ENCODE assay signal across 22 cellular contexts in genomic region chr17:57195790-57196460, GRCh38.
DNase-seq lines count a peak whose midpoint lies in the region; ATAC-seq, FAIRE-seq and TF ChIP-seq lines count a peak whose summit lies in the region.
"Had no signal": no experiment of that assay in that cellular context is flagged by ENCODE, and none has a peak within 500 bp of the region (broad histone marks: within the 10 kb centered on the region; RNA-seq: fewer than 3 reads in every experiment).

No MANE protein-coding gene starts in this region.

- no peak overlapping the region for H3K14ac ChIP-seq in neuronal stem cell (ENCODE audit: low read length)

- no peaks in the 10 kb centered on the region for H3K36me3 ChIP-seq in K562 (ENCODE audit: control insufficient read depth, insufficient read depth, low read length)
- no peaks in the 10 kb centered on the region for H3K36me3 ChIP-seq in neuronal stem cell (replicated peaks in 1 of 2; ENCODE audit: control insufficient read depth in 2 of 2, insufficient read depth in 2 of 2, low read length in 2 of 2)
- H3K36me3 ChIP-seq: breast epithelium, vagina had no signal

- no peak overlapping the region for H3K4me3 Mint-ChIP-seq in activated CD4-positive, alpha-beta T cell treated with anti-CD3 and anti-CD28 coated beads for 36 hours
- H3K4me3 Mint-ChIP-seq: activated naive CD4-positive, alpha-beta T cell treated with anti-CD3 and anti-CD28 coated beads for 36 hours; CD8-positive, alpha-beta T cell; H9; naive thymus-derived CD4-positive, alpha-beta T cell had no signal

- no peak for TF ChIP-seq RAD21 in K562 (CRISPR knock-in tag; conservative IDR thresholded peaks at IDR 0.05 in 1 of 2, IDR thresholded peaks at IDR 0.05 in 1 of 2)

- H3K27me3 ChIP-seq in K562 (ENCODE audit: control insufficient read depth in 2 of 2, insufficient read depth in 2 of 2, low read length in 2 of 2) (peaks cover 29 to 40% of the 10 kb centered on the region in 2 experiments), neuronal stem cell (ENCODE audit: control insufficient read depth in 3 of 3, insufficient read depth in 3 of 3, low read depth in 1 of 3, low read length in 3 of 3) (peaks cover 0 to 24% (median 0%) of the 10 kb centered on the region in 3 experiments)
- H3K27me3 ChIP-seq: breast epithelium, vagina had no signal

- H2AK5ac ChIP-seq in neuronal stem cell (ENCODE audit: low read depth, low read length): no peak overlapping the region

- no peak for FAIRE-seq in K562 (lab: Jason Lieb, UNC)
- FAIRE-seq: frontal cortex, GM12891 had no signal

- no peaks in the 10 kb centered on the region; the same call in 1 of the 2 replicates for H4K20me1 ChIP-seq in K562 (replicated peaks; ENCODE audit: control insufficient read depth, insufficient read depth, low read length)

- no peak overlapping the region for H2BK15ac ChIP-seq in neuronal stem cell (ENCODE audit: low read length)

- no peak overlapping the region for H3K4ac ChIP-seq in neuronal stem cell (ENCODE audit: low read length)

- no peak overlapping the region for H4K91ac ChIP-seq in neuronal stem cell (ENCODE audit: low read depth, low read length, poor library complexity)

- no peak overlapping the region for H4K8ac ChIP-seq in neuronal stem cell (ENCODE audit: low read depth, low read length)

- H2BK12ac ChIP-seq in neuronal stem cell (ENCODE audit: low read length): no peak overlapping the region

- H2AFZ ChIP-seq in K562 (ENCODE audit: low read depth, low read length): no peak overlapping the region
- peak overlapping the region; percentile 19 for H2AFZ ChIP-seq in neuronal stem cell (ENCODE audit: low read length)

- H3K79me1 ChIP-seq in neuronal stem cell (ENCODE audit: low read depth, low read length): no peaks in the 10 kb centered on the region

- CTCF ChIA-PET in activated CD4-positive, alpha-beta T cell treated with anti-CD3 and anti-CD28 coated beads for 36 hours (lab: Charles Lee): interaction anchor here (0.7 kb wide), 1 partner anchor 15 kb away, joined by 3 read pairs; no protein-coding TSS in a partner anchor
- CTCF ChIA-PET in K562 (lab: Yijun Ruan, JAX; ENCODE audit: low intra/inter-chr PET ratio): no interaction called here

- WGBS in K562 (ENCODE audit: insufficient coverage, low coverage, missing lambda C conversion rate): 4% methylated on average over 7 of the region's 7 CpGs
- WGBS in neuronal stem cell (ENCODE audit: extremely low coverage in 2 of 2, insufficient read length in 2 of 2, insufficient replicate concordance in 1 of 2), 2 donors: no CpG with 5 or more reads among the region's 7 CpGs

- no peak for TF ChIP-seq CTCF in K562 (IDR thresholded peaks at IDR 0.05 in 2 of 3, conservative IDR thresholded peaks at IDR 0.05 in 1 of 3; ENCODE audit: insufficient read depth in 2 of 3, low read depth in 1 of 3, low read length in 3 of 3)

- H3K9ac ChIP-seq in K562 (ENCODE audit: insufficient read depth in 1 of 2, low read depth in 2 of 2, low read length in 2 of 2) (no peak overlapping the region), neuronal stem cell (ENCODE audit: low read depth, low read length, poor library complexity) (no peak overlapping the region)

- peaks cover 7% of the 10 kb centered on the region for H3K4me1 Mint-ChIP-seq in activated CD4-positive, alpha-beta T cell treated with anti-CD3 and anti-CD28 coated beads for 36 hours
- H3K4me1 Mint-ChIP-seq: naive thymus-derived CD4-positive, alpha-beta T cell had no signal

- in situ Hi-C loops in K562 (cut with MboI): no loop called here

- BruUV-seq in K562 (replicated peaks; lab: Mats Ljungman, UMichigan): no TSS peak

- DNase-seq in activated CD4-positive, alpha-beta T cell treated with anti-CD3 and anti-CD28 coated beads for 36 hours: no peak
- no peak for DNase-seq in activated CD4-positive, alpha-beta T cell treated with anti-CD3 and anti-CD28 coated beads, Interleukin-2, amount 50 U/mL, for 4 hours
- DNase-seq in LHCN-M2 (ENCODE audit: low read depth) (peak; percentile 47), K562 (ENCODE audit: extremely low read depth in 1 of 4, low spot score in 3 of 4) (no peak), neuronal stem cell (ENCODE audit: low spot score) (no peak), NCI-H2029 treated with DMSO at 0.1 percent for 48 hours (lab: John Stamatoyannopoulos, UW) (no peak)
- no peak for DNase-seq in central memory CD4-positive, alpha-beta T cell
- DNase-seq: activated naive CD4-positive, alpha-beta T cell treated with anti-CD3 and anti-CD28 coated beads for 36 hours; CD8-positive, alpha-beta T cell; effector memory CD4-positive, alpha-beta T cell; H9; naive thymus-derived CD4-positive, alpha-beta T cell; NCI-H187; NCI-H69; psoas muscle; stimulated activated CD4-positive, alpha-beta T cell treated with anti-CD3 and anti-CD28 coated beads, Interleukin-12 subunit alpha, Interleukin-12 subunit beta, amount 100 ng/mL, for 4 hours had no signal

- no peak for TF ChIP-seq POLR2A in K562 (conservative IDR thresholded peaks at IDR 0.05)

- H3K27me3 Mint-ChIP-seq in activated CD4-positive, alpha-beta T cell treated with anti-CD3 and anti-CD28 coated beads for 36 hours: peaks cover 3% of the 10 kb centered on the region

- no peaks in the 10 kb centered on the region for H3K79me2 ChIP-seq in K562 (ENCODE audit: control insufficient read depth, insufficient read depth, low read length)

- peaks cover 5% of the 10 kb centered on the region for H3K9me3 Mint-ChIP-seq in activated CD4-positive, alpha-beta T cell treated with anti-CD3 and anti-CD28 coated beads for 36 hours (ENCODE audit: low read depth)

- no peaks in the 10 kb centered on the region for H3K9me1 ChIP-seq in K562 (ENCODE audit: control insufficient read depth, insufficient read depth, low read length)

- peak; percentile 87 for ATAC-seq in activated CD4-positive, alpha-beta T cell treated with anti-CD3 and anti-CD28 coated beads for 36 hours
- ATAC-seq in K562 (no peak), HG03097 (IDR thresholded peaks at IDR 0.05; ENCODE audit: low FRiP score, unreplicated experiment) (no peak)
- ATAC-seq: CD8-positive, alpha-beta T cell; naive thymus-derived CD4-positive, alpha-beta T cell; Panc1; psoas muscle had no signal

- no peak overlapping the region for H2BK5ac ChIP-seq in neuronal stem cell (ENCODE audit: low read length)

- POLR2A ChIA-PET in activated CD4-positive, alpha-beta T cell treated with anti-CD3 and anti-CD28 coated beads for 36 hours (lab: Charles Lee): no interaction called here
- POLR2A ChIA-PET in K562 (lab: Yijun Ruan, JAX): no interaction called here

- intact Hi-C loops in activated CD4-positive, alpha-beta T cell treated with anti-CD3 and anti-CD28 coated beads for 36 hours (cut with DNase I, micrococcal nuclease): no loop called here
- intact Hi-C loops in K562 (cut with micrococcal nuclease): no loop called here

- H3K27ac ChIP-seq in K562 (ENCODE audit: extremely low read depth, low read depth, low read length) (no peak overlapping the region), neuronal stem cell (replicated peaks; ENCODE audit: low read length) (no peak overlapping the region)
- H3K27ac ChIP-seq: breast epithelium, psoas muscle, vagina had no signal

- H3K4me1 ChIP-seq in K562 (replicated peaks in 1 of 2; ENCODE audit: control insufficient read depth in 2 of 2, insufficient read depth in 2 of 2, low read length in 2 of 2) (no peaks in the 10 kb centered on the region), neuronal stem cell (ENCODE audit: control insufficient read depth in 2 of 2, insufficient read depth in 1 of 2, low read depth in 1 of 2, low read length in 2 of 2) (no peaks in the 10 kb centered on the region)
- H3K4me1 ChIP-seq: breast epithelium, psoas muscle, vagina had no signal

- no peak overlapping the region for H3K4me2 ChIP-seq in K562 (ENCODE audit: insufficient read depth, low read length)
- no peak overlapping the region for H3K4me2 ChIP-seq in neuronal stem cell (ENCODE audit: insufficient read depth, low read length, poor library complexity, severe bottlenecking)

- no peak overlapping the region for H3K18ac ChIP-seq in neuronal stem cell (ENCODE audit: low read length)

- no peak overlapping the region for H3K4me3 ChIP-seq in K562
- H3K4me3 ChIP-seq in neuronal stem cell (ENCODE audit: low read length in 2 of 2): no peak overlapping the region
- H3K4me3 ChIP-seq: breast epithelium, psoas muscle, vagina had no signal

- no peak overlapping the region for H2BK120ac ChIP-seq in neuronal stem cell (ENCODE audit: low read depth, low read length)

- H3K23ac ChIP-seq in neuronal stem cell (ENCODE audit: low read depth, low read length, poor library complexity): no peak overlapping the region

- no peaks in the 10 kb centered on the region for H3K36me3 Mint-ChIP-seq in activated CD4-positive, alpha-beta T cell treated with anti-CD3 and anti-CD28 coated beads for 36 hours (ENCODE audit: low read depth)
- H3K36me3 Mint-ChIP-seq: CD8-positive, alpha-beta T cell; naive thymus-derived CD4-positive, alpha-beta T cell had no signal

- no peak overlapping the region for H3K27ac Mint-ChIP-seq in activated CD4-positive, alpha-beta T cell treated with anti-CD3 and anti-CD28 coated beads for 36 hours
- H3K27ac Mint-ChIP-seq: activated naive CD4-positive, alpha-beta T cell treated with anti-CD3 and anti-CD28 coated beads for 36 hours; CD8-positive, alpha-beta T cell; H9; naive thymus-derived CD4-positive, alpha-beta T cell had no signal

- TF ChIP-seq EP300 in K562 (IDR thresholded peaks at IDR 0.05; ENCODE audit: low read length): no peak

- H3K9me3 ChIP-seq in K562 (replicated peaks; ENCODE audit: control insufficient read depth, insufficient read depth, low read depth, low read length) (no peaks in the 10 kb centered on the region; the same call in 1 of the 2 replicates), neuronal stem cell (replicated peaks in 1 of 2; ENCODE audit: control insufficient read depth in 2 of 2, insufficient read depth in 1 of 2, low read depth in 1 of 2, low read length in 2 of 2) (peaks cover 3 to 8% of the 10 kb centered on the region in 2 donors)
- H3K9me3 ChIP-seq: psoas muscle, vagina had no signal

TF ChIP-seq in K562, 482 proteins besides CTCF, POLR2A, EP300 and RAD21:
- TF ChIP-seq ATF3 (IDR thresholded peaks at IDR 0.05) (0 out of 2 replicates have a peak, but pooled peaks have one; percentile 9), ATF3 (CRISPR knock-in tag; conservative IDR thresholded peaks at IDR 0.05) (no peak), NFE2 (IDR thresholded peaks at IDR 0.05; ENCODE audit: low read depth) (no peak)
